ENCODE assay signal across 7 cellular contexts in genomic region chr15:101250331-101250730, GRCh38. TPM values are rescaled to one million over a fixed set of nuclear protein-coding genes. Genes with fewer than 3 reads are reported as not detected.
DNase-seq lines count a peak whose midpoint lies in the region; ATAC-seq, FAIRE-seq and TF ChIP-seq lines count a peak whose summit lies in the region.

No MANE protein-coding gene starts in this region.

- intact Hi-C loops in dorsolateral prefrontal cortex (cut with DNase I) (loop anchor here (2.0 to 10.0 kb wide), 5 partner anchors 46 to 906 kb away; partner anchors contain the start of gene ADAMTS17 (in 1 of the 2)), posterior cingulate gyrus (cut with DNase I) (loop anchor here (2.0 kb wide), 1 partner anchor 648 kb away; the partner anchor contains the start of genes ASB7 and LINS1)

- peaks cover 0 to 3% of the 10 kb centered on the region in 2 donors for H3K36me3 ChIP-seq in mucosa of rectum (ENCODE audit: control insufficient read depth in 2 of 2, insufficient read depth in 2 of 2, low read length in 2 of 2)

- no peak for TF ChIP-seq CTCF in GM12864 (IDR thresholded peaks at IDR 0.05; ENCODE audit: low read depth, low read length, missing control alignments)
- no peak for TF ChIP-seq CTCF in dorsolateral prefrontal cortex (IDR thresholded peaks at IDR 0.05 in 54 of 56, conservative IDR thresholded peaks at IDR 0.05 in 2 of 56; ENCODE audit: low read depth in 1 of 56, partially characterized antibody in 56 of 56)

- peaks cover 16% of the 10 kb centered on the region in 2 donors for H3K4me1 ChIP-seq in mucosa of rectum (ENCODE audit: control insufficient read depth in 2 of 2, insufficient read depth in 2 of 2, low read length in 2 of 2)

- no peaks in the 10 kb centered on the region for H3K27me3 ChIP-seq in dorsolateral prefrontal cortex
- no peaks in the 10 kb centered on the region for H3K27me3 ChIP-seq in mucosa of rectum (ENCODE audit: control insufficient read depth in 2 of 2, insufficient read depth in 2 of 2, low read length in 2 of 2)

- TF ChIP-seq POLR2A in GM12891 (IDR thresholded peaks at IDR 0.05; ENCODE audit: low read depth, low read length), result no peak

- no peak for ATAC-seq in GM19324 (IDR thresholded peaks at IDR 0.05; ENCODE audit: low FRiP score, unreplicated experiment)

- H3K9me3 ChIP-seq in mucosa of rectum (ENCODE audit: control insufficient read depth in 2 of 2, low read length in 2 of 2), result no peaks in the 10 kb centered on the region

- no peak for FAIRE-seq in GM12891 (lab: Jason Lieb, UNC)

- H3K9ac ChIP-seq in mucosa of rectum (ENCODE audit: low read depth in 1 of 2, low read length in 2 of 2), result peak overlapping the region; percentile 74 to 78

- H3K27ac ChIP-seq in dorsolateral prefrontal cortex (peak overlapping the region in 36 of 59 donors; percentile 2 to 87 (median 54)), mucosa of rectum (ENCODE audit: low read depth in 2 of 2, low read length in 2 of 2) (peak overlapping the region in 1 of 2 donors; percentile 45)

- H3K4me3 ChIP-seq in GM12864 (ENCODE audit: low read depth, low read length) (peak overlapping the region; percentile 86), dorsolateral prefrontal cortex (peak overlapping the region; percentile 53 to 92 (median 81)), mucosa of rectum (ENCODE audit: low read length in 2 of 2) (peak overlapping the region; percentile 73 to 74)

- DNase-seq in GM12864 (ENCODE audit: low read depth) (no peak), NCI-H446 treated with DMSO at 0.1 percent for 48 hours (lab: John Stamatoyannopoulos, UW) (peak; percentile 49), dorsolateral prefrontal cortex (no peak), GM12891 (ENCODE audit: insufficient read length, low spot score) (no peak), posterior cingulate gyrus (no peak)

TF ChIP-seq in GM12891, 5 proteins besides CTCF, POLR2A, EP300 and RAD21:
- TF ChIP-seq SPI1 (IDR thresholded peaks at IDR 0.05; ENCODE audit: low read depth, low read length) (no peak), POU2F2 (IDR thresholded peaks at IDR 0.05; ENCODE audit: low read depth, low read length) (no peak), POLR2AphosphoS5 (IDR thresholded peaks at IDR 0.05; ENCODE audit: low read depth, low read length) (no peak), TAF1 (IDR thresholded peaks at IDR 0.05; ENCODE audit: low read depth, low read length) (no peak), PAX5 (IDR thresholded peaks at IDR 0.05; ENCODE audit: insufficient read depth, low read length, severe bottlenecking) (no peak)

RNA-seq across cellular contexts. Expression of gene CHSY1, which starts 1.5 kb away (rescaled TPM):
- 10 to 100 TPM; 16.3 to 47.8 (median 26.7) TPM for total RNA-seq in dorsolateral prefrontal cortex
- 5.6 TPM for polyA plus RNA-seq in GM12891 (2012; ENCODE audit: low read depth, missing spikeins)

RNA-seq across cellular contexts. Expression of gene SELENOS, which starts 27.0 kb away (rescaled TPM):
- total RNA-seq in dorsolateral prefrontal cortex, result 10 to 100 TPM; 17.2 to 38.9 (median 26.4) TPM
- polyA plus RNA-seq in GM12891 (2012; ENCODE audit: low read depth, missing spikeins), result 18.3 TPM

RNA-seq across cellular contexts. Expression of gene SNRPA1, which starts 44.7 kb away (rescaled TPM):
- 10 to 100 TPM; 22.5 to 70.1 (median 45.4) TPM for total RNA-seq in dorsolateral prefrontal cortex
- polyA plus RNA-seq in GM12891 (2012; ENCODE audit: low read depth, missing spikeins), result 93.7 TPM
